ENCODE assay signal across 8 cellular contexts in the genomic region with DNA sequence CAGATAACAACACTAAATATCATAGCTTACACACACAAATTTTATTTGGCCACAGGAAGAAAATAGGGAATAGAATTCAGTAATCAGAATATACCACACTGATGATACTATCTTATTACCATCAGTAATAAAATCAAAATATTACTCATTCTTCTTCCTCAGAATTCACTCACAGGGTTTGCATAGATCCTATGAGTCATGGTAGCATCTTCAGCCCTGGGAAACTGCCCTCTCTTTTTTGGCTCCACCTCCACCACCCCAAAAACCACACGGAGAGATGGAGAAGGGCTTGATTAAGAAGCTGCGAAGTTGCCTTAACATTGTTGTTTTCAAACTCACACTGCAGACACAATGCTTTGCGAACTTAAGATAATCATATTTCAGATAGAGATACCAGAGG.
A peak's percentile ranks its signal among the peaks of the same experiment; 100 is the strongest.
DNase-seq lines count a peak whose midpoint lies in the region; ATAC-seq, FAIRE-seq and TF ChIP-seq lines count a peak whose summit lies in the region.

No MANE protein-coding gene starts in this region.

- no peak overlapping the region for H3K4me3 ChIP-seq in endothelial cell of umbilical vein (replicated peaks in 1 of 3; ENCODE audit: insufficient read depth in 1 of 3, low read depth in 1 of 3, low read length in 3 of 3)

- peak overlapping the region; percentile 47 for H3K4me2 ChIP-seq in endothelial cell of umbilical vein (ENCODE audit: insufficient read depth, low read length)

- no peak for FAIRE-seq in endothelial cell of umbilical vein (lab: Jason Lieb, UNC)

- H3K27me3 ChIP-seq in endothelial cell of umbilical vein (ENCODE audit: control insufficient read depth in 2 of 2, insufficient read depth in 2 of 2, low read length in 2 of 2), result no peaks in the 10 kb centered on the region

- H3K36me3 ChIP-seq in endothelial cell of umbilical vein (ENCODE audit: control insufficient read depth in 2 of 2, extremely low read depth in 1 of 2, insufficient read depth in 2 of 2, low read length in 2 of 2), result no peaks in the 10 kb centered on the region

- DNase-seq in activated CD4-positive, alpha-beta T cell treated with anti-CD3 and anti-CD28 coated beads for 24 hours (ENCODE audit: low read depth in 2 of 2), result peak; percentile 48 to 50
- DNase-seq in endothelial cell of umbilical vein (ENCODE audit: low read depth, low spot score) (peak; percentile 22), cardiac septum (ENCODE audit: low spot score) (no peak), SW 1271 (lab: John Stamatoyannopoulos, UW) (no peak)
- DNase-seq in stimulated activated CD8-positive, alpha-beta memory T cell treated with anti-CD3 and anti-CD28 coated beads, Interleukin-15, amount 100 ng/mL, for 4 hours (ENCODE audit: low read depth in 2 of 2), result peak; percentile 33 to 66

- peak overlapping the region; percentile 51 for H2AFZ ChIP-seq in endothelial cell of umbilical vein (ENCODE audit: low read depth, low read length)

- no peak for TF ChIP-seq CTCF in endothelial cell of umbilical vein (IDR thresholded peaks at IDR 0.05; ENCODE audit: extremely low read depth in 1 of 2, insufficient read depth in 1 of 2, low read depth in 1 of 2, low read length in 2 of 2)

- H4K20me1 ChIP-seq in endothelial cell of umbilical vein (replicated peaks; ENCODE audit: control insufficient read depth, extremely low read depth, insufficient read depth, low read length), result no peaks in the 10 kb centered on the region

- POLR2A ChIA-PET in endothelial cell of umbilical vein (lab: Charles Lee), result no interaction called here

- peaks cover 10% of the 10 kb centered on the region for H3K4me1 ChIP-seq in endothelial cell of umbilical vein (ENCODE audit: control insufficient read depth, extremely low read depth, insufficient read depth, low read length)

- CTCF ChIA-PET in endothelial cell of umbilical vein (lab: Charles Lee), result interaction anchor here (1.5 to 2.4 kb wide), 2 partner anchors 10 to 82 kb away, joined by 3 to 10 read pairs; no protein-coding TSS in a partner anchor

- H3K9me3 ChIP-seq in endothelial cell of umbilical vein (replicated peaks; ENCODE audit: control insufficient read depth, insufficient read depth, low read length), result no peaks in the 10 kb centered on the region

- TF ChIP-seq POLR2A in endothelial cell of umbilical vein (IDR thresholded peaks at IDR 0.05; ENCODE audit: low read depth, low read length), result no peak

- H3K27ac ChIP-seq in endothelial cell of umbilical vein (ENCODE audit: insufficient read depth, low read depth, low read length), result no peak overlapping the region

- H3K79me2 ChIP-seq in endothelial cell of umbilical vein (ENCODE audit: control insufficient read depth, insufficient read depth, low read length), result no peaks in the 10 kb centered on the region

- BruUV-seq in endothelial cell of umbilical vein (replicated peaks; lab: Mats Ljungman, UMichigan), result no TSS peak

- ATAC-seq in HG02885 (IDR thresholded peaks at IDR 0.05; ENCODE audit: poor library complexity, unreplicated experiment) (peak; percentile 51), GM21360 (IDR thresholded peaks at IDR 0.05; ENCODE audit: unreplicated experiment) (no peak), GM21528 (IDR thresholded peaks at IDR 0.05; ENCODE audit: low FRiP score, unreplicated experiment) (no peak)

- intact Hi-C loops in endothelial cell of umbilical vein (cut with micrococcal nuclease), result loop anchor here (5.0 kb wide), 1 partner anchor 158 kb away; no protein-coding TSS in a partner anchor
- intact Hi-C loops in cardiac septum (cut with DNase I), result no loop called here

- dilution Hi-C loops in endothelial cell of umbilical vein (cut with MboI; ENCODE audit: extremely low pct_ligation_motif_present, low sequenced_read_pairs), result no loop called here

- no peak overlapping the region for H3K9ac ChIP-seq in endothelial cell of umbilical vein (replicated peaks; ENCODE audit: extremely low read depth, insufficient read depth, low read length)

- no peaks in the 10 kb centered on the region for H3K9me1 ChIP-seq in endothelial cell of umbilical vein (replicated peaks; ENCODE audit: control insufficient read depth, extremely low read depth, insufficient read depth, low read length)

TF ChIP-seq in endothelial cell of umbilical vein, 7 proteins besides CTCF, POLR2A, EP300 and RAD21:
- TF ChIP-seq FOS (IDR thresholded peaks at IDR 0.05; ENCODE audit: borderline replicate concordance, insufficient read depth, low read length), result peak; percentile 20
- TF ChIP-seq, protein P1, sequence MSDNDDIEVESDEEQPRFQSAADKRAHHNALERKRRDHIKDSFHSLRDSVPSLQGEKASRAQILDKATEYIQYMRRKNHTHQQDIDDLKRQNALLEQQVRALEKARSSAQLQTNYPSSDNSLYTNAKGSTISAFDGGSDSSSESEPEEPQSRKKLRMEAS (IDR thresholded peaks at IDR 0.05; ENCODE audit: insufficient read depth, insufficient read length), result no peak
- no peak for TF ChIP-seq MYC (IDR thresholded peaks at IDR 0.05; ENCODE audit: low read depth, low read length)
- TF ChIP-seq EZH2 (IDR thresholded peaks at IDR 0.05; ENCODE audit: borderline replicate concordance, low read depth, low read length, severe bottlenecking), result no peak
- no peak for TF ChIP-seq POLR2AphosphoS5 (IDR thresholded peaks at IDR 0.05; ENCODE audit: insufficient read depth, low read depth, low read length)
- peak; percentile 50 for TF ChIP-seq GATA2 (IDR thresholded peaks at IDR 0.05; ENCODE audit: insufficient read depth, insufficient read length, low read depth, low read length)
- no peak for TF ChIP-seq JUN (IDR thresholded peaks at IDR 0.05; ENCODE audit: borderline replicate concordance, insufficient read depth, insufficient read length, low read depth)

Comparison
In these comparisons a context has a peak if more than half of its experiments do, and no peak if none do; other contexts are left out.
1. DNase-seq: peak in activated CD4-positive, alpha-beta T cell treated with anti-CD3 and anti-CD28 coated beads for 24 hours (2 of 2), endothelial cell of umbilical vein (single experiment) and stimulated activated CD8-positive, alpha-beta memory T cell treated with anti-CD3 and anti-CD28 coated beads, Interleukin-15, amount 100 ng/mL, for 4 hours (2 of 2); none in cardiac septum (single experiment) and SW 1271 (0 of 2).